1 cellular context compared by ENCODE assay signal in the genomic region with DNA sequence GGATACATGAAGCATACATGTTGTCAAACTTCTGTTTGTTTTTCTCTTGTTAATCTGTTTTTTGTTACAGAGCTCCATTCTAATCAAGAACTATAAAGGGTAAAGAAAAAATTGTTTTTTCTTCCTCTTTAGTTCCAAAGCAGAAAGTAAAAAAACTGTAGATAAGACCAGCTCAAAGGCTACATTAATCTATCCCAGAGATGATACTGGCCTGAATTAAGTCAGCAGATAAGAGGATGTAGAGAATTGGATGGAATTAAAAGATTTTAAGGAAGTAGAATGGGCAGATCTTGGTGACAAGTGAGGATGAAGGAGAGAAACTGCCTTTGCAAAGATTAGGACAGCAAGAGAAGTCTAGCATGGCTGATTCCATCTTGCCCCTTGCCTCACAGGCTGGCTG.
TF ChIP-seq lines count a peak whose summit lies in the region.

No MANE protein-coding gene starts in this region.

TF ChIP-seq in IMR-90, 13 proteins besides CTCF, POLR2A, EP300 and RAD21 (continued from another document):
- no peak for TF ChIP-seq CHD1 (IDR thresholded peaks at IDR 0.05; ENCODE audit: low read depth, low read length)
